ENCODE assay signal across 23 cellular contexts in genomic region chr5:143319437-143320302, GRCh38.
DNase-seq lines count a peak whose midpoint lies in the region; ATAC-seq, FAIRE-seq and TF ChIP-seq lines count a peak whose summit lies in the region.
"Had no signal": no experiment of that assay in that cellular context is flagged by ENCODE, and none has a peak within 500 bp of the region (broad histone marks: within the 10 kb centered on the region; RNA-seq: fewer than 3 reads in every experiment).

No MANE protein-coding gene starts in this region.

- H3K4me3 Mint-ChIP-seq in CD4-positive, alpha-beta T cell, result no peak overlapping the region
- H3K4me3 Mint-ChIP-seq in central memory CD8-positive, alpha-beta T cell, result no peak overlapping the region
- H3K4me3 Mint-ChIP-seq: activated CD4-positive, alpha-beta memory T cell treated with anti-CD3 and anti-CD28 coated beads for 36 hours; IgD-negative memory B cell; neural progenitor cell; T-helper 1 cell treated with Interleukin-12 subunit alpha and Interleukin-12 subunit beta and Interleukin-4 antibody, amounts not matched to agents 30 μg/mL and 1 μg/mL, for 36 hours had no signal

- no peak overlapping the region for H2AFZ ChIP-seq in GM23248
- H2AFZ ChIP-seq: neural progenitor cell had no signal

- H4K20me1 ChIP-seq in GM23248 (ENCODE audit: insufficient read depth), result peaks cover 29% of the 10 kb centered on the region; the same call in 1 of the 2 replicates

- no peaks in the 10 kb centered on the region for H3K27me3 Mint-ChIP-seq in CD4-positive, alpha-beta T cell
- no peaks in the 10 kb centered on the region for H3K27me3 Mint-ChIP-seq in central memory CD8-positive, alpha-beta T cell
- H3K27me3 Mint-ChIP-seq: activated CD4-positive, alpha-beta memory T cell treated with anti-CD3 and anti-CD28 coated beads for 36 hours; IgD-negative memory B cell had no signal

- H3F3A ChIP-seq in GM23248 (ENCODE audit: insufficient read depth), result peaks cover 62% of the 10 kb centered on the region

- no peaks in the 10 kb centered on the region for H3K9me3 ChIP-seq in CD4-positive, alpha-beta T cell (ENCODE audit: control insufficient read depth, low read length)
- H3K9me3 ChIP-seq in GM23248 (ENCODE audit: low read depth) (no peaks in the 10 kb centered on the region), pancreas (no peaks in the 10 kb centered on the region), ovary (no peaks in the 10 kb centered on the region)
- H3K9me3 ChIP-seq: testis, uterus had no signal

- no peak for TF ChIP-seq POLR2A in ovary (IDR thresholded peaks at IDR 0.05)

- TF ChIP-seq CTCF in CD4-positive, alpha-beta T cell (IDR thresholded peaks at IDR 0.05), result no peak
- no peak for TF ChIP-seq CTCF in pancreas (IDR thresholded peaks at IDR 0.05)
- TF ChIP-seq CTCF in ovary (IDR thresholded peaks at IDR 0.05), result no peak

- H3K36me3 ChIP-seq in GM23248 (ENCODE audit: low read depth) (no peaks in the 10 kb centered on the region), pancreas (no peaks in the 10 kb centered on the region), ovary (no peaks in the 10 kb centered on the region)
- H3K36me3 ChIP-seq: neural progenitor cell, uterus had no signal

- intact Hi-C loops in CD4-positive, alpha-beta T cell (cut with DNase I, micrococcal nuclease), result no loop called here
- intact Hi-C loops in pancreas (cut with DNase I) (no loop called here), ovary (cut with DNase I) (no loop called here)

- in situ Hi-C loops in GM23248 (cut with MboI), result no loop called here

- H3K4me1 ChIP-seq in GM23248 (ENCODE audit: insufficient read depth) (peaks cover 71% of the 10 kb centered on the region), pancreas (peaks cover 15 to 31% (median 26%) of the 10 kb centered on the region in 3 donors), ovary (ENCODE audit: insufficient read depth) (peaks cover 6% of the 10 kb centered on the region)
- H3K4me1 ChIP-seq: testis had no signal

- peaks cover 100% of the 10 kb centered on the region for H3K79me2 ChIP-seq in GM23248 (ENCODE audit: insufficient read depth)

- H3K9me2 ChIP-seq in GM23248 (ENCODE audit: insufficient read depth), result no peaks in the 10 kb centered on the region

- ATAC-seq in CD4-positive, alpha-beta T cell (ENCODE audit: poor library complexity), result no peak
- no peak for ATAC-seq in central memory CD8-positive, alpha-beta T cell (replicated peaks; ENCODE audit: extremely low read depth, poor library complexity, severe bottlenecking)
- ATAC-seq in pancreas, result peak; percentile 30 to 60 (median 45)
- no peak for ATAC-seq in GM19452 (IDR thresholded peaks at IDR 0.05; ENCODE audit: unreplicated experiment)
- ATAC-seq: sciatic nerve had no signal

- H3K4me3 ChIP-seq in GM23248, result no peak overlapping the region
- H3K4me3 ChIP-seq in pancreas, result no peak overlapping the region
- no peak overlapping the region for H3K4me3 ChIP-seq in ovary
- H3K4me3 ChIP-seq: neural progenitor cell, testis, uterus had no signal

- peak overlapping the region; percentile 40 for H3K27ac Mint-ChIP-seq in CD4-positive, alpha-beta T cell
- H3K27ac Mint-ChIP-seq in central memory CD8-positive, alpha-beta T cell (ENCODE audit: low read depth), result peak overlapping the region; percentile 63
- H3K27ac Mint-ChIP-seq: activated CD4-positive, alpha-beta memory T cell treated with anti-CD3 and anti-CD28 coated beads for 36 hours; IgD-negative memory B cell; neural progenitor cell; T-helper 1 cell treated with Interleukin-12 subunit alpha and Interleukin-12 subunit beta and Interleukin-4 antibody, amounts not matched to agents 30 μg/mL and 1 μg/mL, for 36 hours had no signal

- H3K9ac ChIP-seq in GM23248, result no peak overlapping the region
- H3K9ac ChIP-seq: neural progenitor cell had no signal

- H3K4me2 ChIP-seq in GM23248 (ENCODE audit: unreplicated experiment), result no peak overlapping the region
- H3K4me2 ChIP-seq: neural progenitor cell had no signal

- CTCF ChIA-PET in CD4-positive, alpha-beta T cell (lab: Charles Lee), result interaction anchor here (0.5 kb wide), 1 partner anchor 314 kb away, joined by 3 read pairs; no protein-coding TSS in a partner anchor

- H3K4me1 Mint-ChIP-seq in CD4-positive, alpha-beta T cell (ENCODE audit: low read depth), result peaks cover 90% of the 10 kb centered on the region
- peaks cover 54% of the 10 kb centered on the region for H3K4me1 Mint-ChIP-seq in central memory CD8-positive, alpha-beta T cell
- H3K4me1 Mint-ChIP-seq: neural progenitor cell had no signal

- no peak for TF ChIP-seq EP300 in ovary (IDR thresholded peaks at IDR 0.05)

- no peak for FAIRE-seq in pancreas (lab: Jason Lieb, UNC)
- FAIRE-seq: endothelial cell of umbilical vein had no signal

- H3K27me3 ChIP-seq in CD4-positive, alpha-beta T cell (ENCODE audit: control insufficient read depth, insufficient read depth, low read length), result no peaks in the 10 kb centered on the region
- H3K27me3 ChIP-seq in GM23248 (replicated peaks; ENCODE audit: insufficient read depth) (no peaks in the 10 kb centered on the region), pancreas (no peaks in the 10 kb centered on the region), ovary (no peaks in the 10 kb centered on the region)
- H3K27me3 ChIP-seq: neural progenitor cell, testis, uterus had no signal

- 67 to 68% methylated on average over 5 of the region's 5 CpGs for WGBS in GM23248 (ENCODE audit: low coverage in 1 of 2, low lambda C conversion rate in 2 of 2, missing lambda C conversion rate in 2 of 2), 2 experiments
- 43 to 47% methylated on average over 5 of the region's 5 CpGs for WGBS in pancreas, 2 donors
- 49 to 52% (median 52%) methylated on average over 5 of the region's 5 CpGs for WGBS in ovary, 3 donors

- H3K9me3 Mint-ChIP-seq in CD4-positive, alpha-beta T cell, result no peaks in the 10 kb centered on the region
- no peaks in the 10 kb centered on the region for H3K9me3 Mint-ChIP-seq in central memory CD8-positive, alpha-beta T cell
- H3K9me3 Mint-ChIP-seq: activated CD4-positive, alpha-beta memory T cell treated with anti-CD3 and anti-CD28 coated beads for 36 hours; neural progenitor cell; T-helper 1 cell treated with Interleukin-12 subunit alpha and Interleukin-12 subunit beta and Interleukin-4 antibody, amounts not matched to agents 30 μg/mL and 1 μg/mL, for 36 hours had no signal

- POLR2A ChIA-PET in CD4-positive, alpha-beta T cell (lab: Charles Lee), result no interaction called here

- no peak overlapping the region for H3K27ac ChIP-seq in CD4-positive, alpha-beta T cell (ENCODE audit: low read depth, low read length)
- H3K27ac ChIP-seq in GM23248, result peak overlapping the region; percentile 68
- H3K27ac ChIP-seq in pancreas, result no peak overlapping the region
- H3K27ac ChIP-seq in ovary, result no peak overlapping the region
- H3K27ac ChIP-seq: neural progenitor cell, testis, uterus had no signal

- peaks cover 16% of the 10 kb centered on the region for H3K36me3 Mint-ChIP-seq in CD4-positive, alpha-beta T cell (ENCODE audit: low read depth)
- peaks cover 5% of the 10 kb centered on the region for H3K36me3 Mint-ChIP-seq in central memory CD8-positive, alpha-beta T cell (ENCODE audit: insufficient read depth)
- H3K36me3 Mint-ChIP-seq: neural progenitor cell had no signal

- DNase-seq in CD4-positive, alpha-beta T cell, result no peak
- DNase-seq in GM23248, result no peak
- no peak for DNase-seq in central memory CD8-positive, alpha-beta T cell (ENCODE audit: low spot score in 2 of 2)
- no peak for DNase-seq in pancreas
- no peak for DNase-seq in ovary
- DNase-seq in DMS79 treated with DMSO at 0.1 percent for 48 hours (lab: John Stamatoyannopoulos, UW), result no peak
- DNase-seq: activated CD4-positive, alpha-beta memory T cell treated with anti-CD3 and anti-CD28 coated beads for 36 hours; activated CD4-positive, CD25-positive, alpha-beta regulatory T cell treated with anti-CD3 and anti-CD28 coated beads, Interleukin-2, amount 50 U/mL, for 72 hours; activated effector memory CD4-positive, alpha-beta T cell treated with anti-CD3 and anti-CD28 coated beads, Interleukin-2, amount 50 U/mL, for 16 hours; DMS 273 treated with DMSO at 0.1 percent for 48 hours; NCI-H1092; NCI-H2029 treated with DMSO at 0.1 percent for 48 hours; NCI-H226; stimulated activated CD4-positive, alpha-beta T cell treated with anti-CD3 and anti-CD28 coated beads, Interleukin-15, amount 100 ng/mL, for 24 hours; stimulated activated naive CD4-positive, alpha-beta T cell; testis; uterus had no signal

Comparison
In these comparisons a context has a peak if more than half of its experiments do, and no peak if none do; other contexts are left out.
1. ATAC-seq: peak in pancreas (4 of 4); none in CD4-positive, alpha-beta T cell (single experiment), central memory CD8-positive, alpha-beta T cell (single experiment) and GM19452 (single experiment).